ENCODE assay signal across 8 cellular contexts in the genomic region with DNA sequence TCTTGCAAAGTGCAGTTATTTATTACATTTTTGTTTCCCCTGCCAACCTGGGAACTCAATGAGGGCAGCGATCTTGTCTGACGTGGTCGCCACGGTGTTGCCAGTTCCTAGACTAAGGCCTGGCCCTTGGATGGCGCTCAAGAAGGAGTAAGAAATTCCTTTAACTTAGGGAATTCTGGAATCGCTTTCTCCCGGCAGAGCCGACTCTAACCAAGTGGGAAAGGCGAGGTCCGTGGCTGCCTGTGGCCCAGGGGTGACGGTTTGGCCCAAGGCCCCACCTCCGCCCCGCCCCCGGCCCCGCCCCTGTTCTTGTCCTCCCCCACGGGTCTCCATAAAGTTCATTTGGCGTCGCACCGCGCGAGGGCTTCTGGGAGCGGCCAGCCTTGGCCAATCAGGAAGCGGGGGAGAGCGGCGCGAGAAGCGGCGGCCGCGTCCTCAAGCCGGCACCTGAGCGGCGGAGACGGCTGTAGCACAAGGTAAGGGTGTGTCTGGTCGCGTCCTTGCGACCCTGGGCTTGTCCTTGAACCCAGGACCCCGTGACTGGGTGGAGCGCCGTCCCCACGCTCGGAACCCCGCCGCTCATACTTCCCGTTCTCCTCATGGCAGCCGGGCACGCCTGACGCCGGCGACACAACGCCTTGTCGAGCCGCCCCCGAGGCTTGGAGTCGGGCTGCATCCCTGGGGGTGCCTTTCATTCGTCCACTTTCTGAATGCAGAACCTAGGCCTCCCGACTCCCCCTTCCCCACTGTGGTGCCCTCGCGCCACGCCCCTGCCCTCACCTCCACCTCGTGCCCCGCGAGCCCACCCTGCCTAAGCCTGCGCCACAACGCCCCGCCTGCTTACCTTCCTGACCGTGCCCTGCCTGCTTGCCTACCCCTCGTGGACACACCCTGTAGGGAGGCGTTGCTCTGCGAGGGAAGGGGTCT. TPM values are rescaled to one million over a fixed set of nuclear protein-coding genes. Genes with fewer than 3 reads are reported as not detected.
A peak's percentile ranks its signal among the peaks of the same experiment; 100 is the strongest.
DNase-seq lines count a peak whose midpoint lies in the region; ATAC-seq and TF ChIP-seq lines count a peak whose summit lies in the region.

A gene (plus strand): TSS at position 394 of the 927 bp plus-strand sequence. CDS start 18,119 bp downstream, outside the sequence.

- no peaks in the 10 kb centered on the region for H3K36me3 ChIP-seq in transverse colon

- H3K4me1 Mint-ChIP-seq in activated naive CD8-positive, alpha-beta T cell treated with anti-CD3 and anti-CD28 coated beads, Interleukin-2, amount 50 U/mL, for 24 hours, result peaks cover 15% of the 10 kb centered on the region

- intact Hi-C loops in cardiac septum (cut with DNase I), result no loop called here
- intact Hi-C loops in transverse colon (cut with DNase I; ENCODE audit: low total_unique reads), result no loop called here

- H3K9me3 Mint-ChIP-seq in activated naive CD8-positive, alpha-beta T cell treated with anti-CD3 and anti-CD28 coated beads, Interleukin-2, amount 50 U/mL, for 24 hours, result no peaks in the 10 kb centered on the region

- no peak for TF ChIP-seq EP300 in transverse colon (IDR thresholded peaks at IDR 0.05; ENCODE audit: low read depth)

- in situ Hi-C loops in transverse colon (cut with MboI; ENCODE audit: low pct_ligation_motif_present in 1 of 4, low pct_unique_long_range_greater_than_20kb in 1 of 4, low sequenced_read_pairs in 3 of 4), result no loop called here

- H3K9me3 ChIP-seq in transverse colon, result no peaks in the 10 kb centered on the region

- no peaks in the 10 kb centered on the region for H3K36me3 Mint-ChIP-seq in activated naive CD8-positive, alpha-beta T cell treated with anti-CD3 and anti-CD28 coated beads, Interleukin-2, amount 50 U/mL, for 24 hours (ENCODE audit: low read depth)

- H3K27me3 Mint-ChIP-seq in activated naive CD8-positive, alpha-beta T cell treated with anti-CD3 and anti-CD28 coated beads, Interleukin-2, amount 50 U/mL, for 24 hours, result no peaks in the 10 kb centered on the region

- DNase-seq in GM12865 (ENCODE audit: low read depth) (peak; percentile 95), NCI-H1436 (lab: John Stamatoyannopoulos, UW) (peak; percentile 90), SW480 (ENCODE audit: low spot score) (peak; percentile 90), cardiac septum (ENCODE audit: low spot score) (peak; percentile 96), pons (ENCODE audit: low spot score) (peak; percentile 89), transverse colon (peak; percentile 94)
- peak; percentile 88 for DNase-seq in activated naive CD8-positive, alpha-beta T cell treated with anti-CD3 and anti-CD28 coated beads, Interleukin-2, amount 50 U/mL, for 24 hours

- H3K27ac ChIP-seq in transverse colon, result peak within 1 kb of the TSS; percentile 83 to 91 (median 88)

- no peak within 1 kb of the TSS for H3K4me3 Mint-ChIP-seq in activated naive CD8-positive, alpha-beta T cell treated with anti-CD3 and anti-CD28 coated beads, Interleukin-2, amount 50 U/mL, for 24 hours

- TF ChIP-seq POLR2A in transverse colon (IDR thresholded peaks at IDR 0.05), result peak; percentile 63

- peaks cover 0 to 23% (median 14%) of the 10 kb centered on the region in 4 donors for H3K4me1 ChIP-seq in transverse colon

- 1% methylated on average over 67 of the region's 70 CpGs; no CpG with 5 or more reads in 1 of the 2 donors for WGBS in transverse colon (ENCODE audit: low coverage in 1 of 2), 2 donors

- H3K4me3 ChIP-seq in GM12865 (ENCODE audit: low read depth, low read length) (peak within 1 kb of the TSS; percentile 87), transverse colon (peak within 1 kb of the TSS; percentile 68 to 91 (median 78))

- H3K27ac Mint-ChIP-seq in activated naive CD8-positive, alpha-beta T cell treated with anti-CD3 and anti-CD28 coated beads, Interleukin-2, amount 50 U/mL, for 24 hours, result peak within 1 kb of the TSS; percentile 86

- no peak for TF ChIP-seq CTCF in GM12865 (IDR thresholded peaks at IDR 0.05; ENCODE audit: insufficient read depth, low read depth, low read length, missing control alignments)
- TF ChIP-seq CTCF in transverse colon (IDR thresholded peaks at IDR 0.05), result no peak

- H3K27me3 ChIP-seq in transverse colon, result no peaks in the 10 kb centered on the region

- ATAC-seq in HG02763 (IDR thresholded peaks at IDR 0.05; ENCODE audit: unreplicated experiment), result peak; percentile 86
- ATAC-seq in activated naive CD8-positive, alpha-beta T cell treated with anti-CD3 and anti-CD28 coated beads, Interleukin-2, amount 50 U/mL, for 24 hours, result peak; percentile 84

RNA-seq across cellular contexts. Expression of the gene that starts here (rescaled TPM):
- total RNA-seq in cardiac septum, result 33.4 TPM
- total RNA-seq in transverse colon, result 10 to 100 TPM in 3 of 4 donors, 1 to 10 TPM in 1; 8.6 to 42.4 (median 20.6) TPM

Comparison
In these comparisons a context has a peak if more than half of its experiments do, and no peak if none do; other contexts are left out.
1. Peak in every context shown above with its lines: DNase-seq, ATAC-seq, H3K4me3 ChIP-seq and H3K27ac ChIP-seq.